ENCODE assay signal across 1 cellular context in the genomic region with DNA sequence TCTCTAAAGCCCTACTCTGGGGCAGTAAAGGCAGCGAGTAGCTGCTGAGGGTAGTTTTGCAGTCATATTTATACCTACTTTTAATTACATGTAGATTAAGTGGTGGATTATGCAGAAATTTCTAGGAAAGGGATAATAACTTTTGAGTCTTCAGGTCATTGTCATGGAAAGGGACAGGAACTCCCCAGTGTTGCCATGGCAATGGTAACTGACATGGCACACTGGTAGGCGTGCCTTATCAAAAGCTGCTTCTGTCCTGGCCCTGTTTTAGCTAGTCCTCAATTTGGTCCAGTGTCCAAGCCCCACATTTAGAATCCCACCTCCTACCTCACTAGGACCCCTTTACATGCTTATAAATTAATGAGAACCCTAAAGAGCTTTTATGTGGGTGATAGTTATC.
TF ChIP-seq lines count a peak whose summit lies in the region.

No MANE protein-coding gene starts in this region.

TF ChIP-seq in GM23338, 12 proteins besides CTCF, POLR2A, EP300 and RAD21 (continued from another document):
- TF ChIP-seq, protein P1, sequence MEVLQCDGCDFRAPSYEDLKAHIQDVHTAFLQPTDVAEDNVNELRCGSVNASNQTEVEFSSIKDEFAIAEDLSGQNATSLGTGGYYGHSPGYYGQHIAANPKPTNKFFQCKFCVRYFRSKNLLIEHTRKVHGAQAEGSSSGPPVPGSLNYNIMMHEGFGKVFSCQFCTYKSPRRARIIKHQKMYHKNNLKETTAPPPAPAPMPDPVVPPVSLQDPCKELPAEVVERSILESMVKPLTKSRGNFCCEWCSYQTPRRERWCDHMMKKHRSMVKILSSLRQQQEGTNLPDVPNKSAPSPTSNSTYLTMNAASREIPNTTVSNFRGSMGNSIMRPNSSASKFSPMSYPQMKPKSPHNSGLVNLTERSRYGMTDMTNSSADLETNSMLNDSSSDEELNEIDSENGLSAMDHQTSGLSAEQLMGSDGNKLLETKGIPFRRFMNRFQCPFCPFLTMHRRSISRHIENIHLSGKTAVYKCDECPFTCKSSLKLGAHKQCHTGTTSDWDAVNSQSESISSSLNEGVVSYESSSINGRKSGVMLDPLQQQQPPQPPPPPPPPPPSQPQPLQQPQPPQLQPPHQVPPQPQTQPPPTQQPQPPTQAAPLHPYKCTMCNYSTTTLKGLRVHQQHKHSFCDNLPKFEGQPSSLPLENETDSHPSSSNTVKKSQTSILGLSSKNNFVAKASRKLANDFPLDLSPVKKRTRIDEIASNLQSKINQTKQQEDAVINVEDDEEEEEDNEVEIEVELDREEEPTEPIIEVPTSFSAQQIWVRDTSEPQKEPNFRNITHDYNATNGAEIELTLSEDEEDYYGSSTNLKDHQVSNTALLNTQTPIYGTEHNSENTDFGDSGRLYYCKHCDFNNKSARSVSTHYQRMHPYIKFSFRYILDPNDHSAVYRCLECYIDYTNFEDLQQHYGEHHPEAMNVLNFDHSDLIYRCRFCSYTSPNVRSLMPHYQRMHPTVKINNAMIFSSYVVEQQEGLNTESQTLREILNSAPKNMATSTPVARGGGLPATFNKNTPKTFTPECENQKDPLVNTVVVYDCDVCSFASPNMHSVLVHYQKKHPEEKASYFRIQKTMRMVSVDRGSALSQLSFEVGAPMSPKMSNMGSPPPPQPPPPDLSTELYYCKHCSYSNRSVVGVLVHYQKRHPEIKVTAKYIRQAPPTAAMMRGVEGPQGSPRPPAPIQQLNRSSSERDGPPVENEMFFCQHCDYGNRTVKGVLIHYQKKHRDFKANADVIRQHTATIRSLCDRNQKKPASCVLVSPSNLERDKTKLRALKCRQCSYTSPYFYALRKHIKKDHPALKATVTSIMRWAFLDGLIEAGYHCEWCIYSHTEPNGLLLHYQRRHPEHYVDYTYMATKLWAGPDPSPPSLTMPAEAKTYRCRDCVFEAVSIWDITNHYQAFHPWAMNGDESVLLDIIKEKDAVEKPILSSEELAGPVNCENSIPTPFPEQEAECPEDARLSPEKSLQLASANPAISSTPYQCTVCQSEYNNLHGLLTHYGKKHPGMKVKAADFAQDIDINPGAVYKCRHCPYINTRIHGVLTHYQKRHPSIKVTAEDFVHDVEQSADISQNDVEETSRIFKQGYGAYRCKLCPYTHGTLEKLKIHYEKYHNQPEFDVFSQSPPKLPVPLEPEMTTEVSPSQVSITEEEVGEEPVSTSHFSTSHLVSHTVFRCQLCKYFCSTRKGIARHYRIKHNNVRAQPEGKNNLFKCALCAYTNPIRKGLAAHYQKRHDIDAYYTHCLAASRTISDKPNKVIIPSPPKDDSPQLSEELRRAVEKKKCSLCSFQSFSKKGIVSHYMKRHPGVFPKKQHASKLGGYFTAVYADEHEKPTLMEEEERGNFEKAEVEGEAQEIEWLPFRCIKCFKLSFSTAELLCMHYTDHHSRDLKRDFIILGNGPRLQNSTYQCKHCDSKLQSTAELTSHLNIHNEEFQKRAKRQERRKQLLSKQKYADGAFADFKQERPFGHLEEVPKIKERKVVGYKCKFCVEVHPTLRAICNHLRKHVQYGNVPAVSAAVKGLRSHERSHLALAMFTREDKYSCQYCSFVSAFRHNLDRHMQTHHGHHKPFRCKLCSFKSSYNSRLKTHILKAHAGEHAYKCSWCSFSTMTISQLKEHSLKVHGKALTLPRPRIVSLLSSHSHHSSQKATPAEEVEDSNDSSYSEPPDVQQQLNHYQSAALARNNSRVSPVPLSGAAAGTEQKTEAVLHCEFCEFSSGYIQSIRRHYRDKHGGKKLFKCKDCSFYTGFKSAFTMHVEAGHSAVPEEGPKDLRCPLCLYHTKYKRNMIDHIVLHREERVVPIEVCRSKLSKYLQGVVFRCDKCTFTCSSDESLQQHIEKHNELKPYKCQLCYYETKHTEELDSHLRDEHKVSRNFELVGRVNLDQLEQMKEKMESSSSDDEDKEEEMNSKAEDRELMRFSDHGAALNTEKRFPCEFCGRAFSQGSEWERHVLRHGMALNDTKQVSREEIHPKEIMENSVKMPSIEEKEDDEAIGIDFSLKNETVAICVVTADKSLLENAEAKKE (CRISPR knock-in tag; IDR thresholded peaks at IDR 0.05) = no peak
